ENCODE assay signal across 10 cellular contexts in genomic region chr20:63133481-63134091, GRCh38.
"Had no signal": no experiment of that assay in that cellular context is flagged by ENCODE, and none has a peak within 500 bp of the region (broad histone marks: within the 10 kb centered on the region; RNA-seq: fewer than 3 reads in every experiment).

No MANE protein-coding gene starts in this region.

- H3K4me1 ChIP-seq: esophagus muscularis mucosa, right atrium auricular region had no signal

- H3K36me3 ChIP-seq: esophagus muscularis mucosa, right atrium auricular region had no signal

- H3K9me3 ChIP-seq: esophagus muscularis mucosa, right atrium auricular region had no signal

- H3K4me3 ChIP-seq: esophagus muscularis mucosa, right atrium auricular region had no signal

- ATAC-seq: left colon had no signal

- DNase-seq: activated naive CD4-positive, alpha-beta T cell treated with Interleukin-2 at 50 U/mL for 16 hours; dermis blood vessel endothelial cell; immature natural killer cell; mammary epithelial cell; stimulated activated naive B cell treated with anti-CD40 and anti-IgM and Interleukin-4, amounts not matched to agents 10 μg/mL and 1 μg/mL and 100 μg/mL, for 72 hours; T-helper 9 cell had no signal

- H3K27me3 ChIP-seq: right atrium auricular region had no signal

- FAIRE-seq: endometrium had no signal

- H3K27ac ChIP-seq: esophagus muscularis mucosa, right atrium auricular region had no signal
